Comparison of ENCODE assay signal across 1 cellular context in the genomic region with DNA sequence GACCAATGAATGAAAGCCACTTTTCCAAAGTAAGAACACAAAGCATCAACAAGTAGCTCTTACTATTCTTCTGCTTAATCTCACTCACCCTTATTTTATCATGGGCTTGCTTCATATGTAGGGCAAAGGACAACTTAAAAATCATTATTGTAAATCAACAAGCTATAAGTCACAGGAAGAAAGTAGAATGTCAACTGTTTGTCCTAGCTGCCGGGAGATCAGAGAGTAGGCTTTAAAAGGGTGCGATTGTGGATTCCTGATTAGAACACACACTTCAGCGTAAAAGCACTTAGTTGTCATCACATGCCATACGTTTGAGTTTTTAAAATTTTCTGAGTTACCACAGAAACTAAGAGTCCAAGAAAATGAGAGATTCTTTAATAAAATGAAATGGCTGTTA.
TF ChIP-seq lines count a peak whose summit lies in the region.

No MANE protein-coding gene starts in this region.

TF ChIP-seq in HepG2, 621 proteins besides CTCF, POLR2A, EP300 and RAD21 (continued from another document and continues in another):
- TF ChIP-seq, protein P1, sequence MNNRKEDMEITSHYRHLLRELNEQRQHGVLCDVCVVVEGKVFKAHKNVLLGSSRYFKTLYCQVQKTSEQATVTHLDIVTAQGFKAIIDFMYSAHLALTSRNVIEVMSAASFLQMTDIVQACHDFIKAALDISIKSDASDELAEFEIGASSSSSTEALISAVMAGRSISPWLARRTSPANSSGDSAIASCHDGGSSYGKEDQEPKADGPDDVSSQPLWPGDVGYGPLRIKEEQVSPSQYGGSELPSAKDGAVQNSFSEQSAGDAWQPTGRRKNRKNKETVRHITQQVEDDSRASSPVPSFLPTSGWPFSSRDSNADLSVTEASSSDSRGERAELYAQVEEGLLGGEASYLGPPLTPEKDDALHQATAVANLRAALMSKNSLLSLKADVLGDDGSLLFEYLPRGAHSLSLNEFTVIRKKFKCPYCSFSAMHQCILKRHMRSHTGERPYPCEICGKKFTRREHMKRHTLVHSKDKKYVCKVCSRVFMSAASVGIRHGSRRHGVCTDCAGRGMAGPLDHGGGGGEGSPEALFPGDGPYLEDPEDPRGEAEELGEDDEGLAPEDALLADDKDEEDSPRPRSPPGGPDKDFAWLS (CRISPR knock-in tag; IDR thresholded peaks at IDR 0.05; ENCODE audit: borderline replicate concordance), result no peak
- peak; percentile 83; the same call in 1 of the 2 replicates for TF ChIP-seq MEIS2 (CRISPR knock-in tag; IDR thresholded peaks at IDR 0.05)
- TF ChIP-seq KLF11 (CRISPR knock-in tag; IDR thresholded peaks at IDR 0.05), result no peak
- TF ChIP-seq NFKBIZ (CRISPR knock-in tag; IDR thresholded peaks at IDR 0.05), result no peak
- TF ChIP-seq ZNF564 (CRISPR knock-in tag; IDR thresholded peaks at IDR 0.05), result no peak
- TF ChIP-seq ZNF75D (CRISPR knock-in tag; IDR thresholded peaks at IDR 0.05; ENCODE audit: borderline replicate concordance), result no peak
- peak; percentile 74; the same call in 1 of the 2 replicates for TF ChIP-seq CEBPB (IDR thresholded peaks at IDR 0.05; ENCODE audit: borderline replicate concordance, low read depth, low read length)
- TF ChIP-seq PHF8 (CRISPR knock-in tag; IDR thresholded peaks at IDR 0.05), result no peak
- no peak for TF ChIP-seq RAD51 (IDR thresholded peaks at IDR 0.05; ENCODE audit: borderline replicate concordance)
- TF ChIP-seq ELF3 (CRISPR knock-in tag; IDR thresholded peaks at IDR 0.05), result peak; percentile 85
- TF ChIP-seq ZKSCAN1 (IDR thresholded peaks at IDR 0.05; ENCODE audit: low read length), result no peak
- no peak for TF ChIP-seq ZNF136 (CRISPR knock-in tag; IDR thresholded peaks at IDR 0.05; ENCODE audit: low read depth)
- TF ChIP-seq ERF (CRISPR knock-in tag; IDR thresholded peaks at IDR 0.05), result peak; percentile 80
- 0 out of 2 replicates have a peak, but pooled peaks have one; percentile 64 for TF ChIP-seq MIER3 (CRISPR knock-in tag; IDR thresholded peaks at IDR 0.05; ENCODE audit: borderline replicate concordance)
- no peak for TF ChIP-seq SRSF1 (optimal IDR thresholded peaks at IDR 0.05; ENCODE audit: low read depth, low read length)
- no peak for TF ChIP-seq ZNF232 (CRISPR knock-in tag; IDR thresholded peaks at IDR 0.05; ENCODE audit: borderline replicate concordance)
- TF ChIP-seq FOXA1 (IDR thresholded peaks at IDR 0.05), result peak; percentile 86
- TF ChIP-seq FOXA1 (CRISPR knock-in tag; IDR thresholded peaks at IDR 0.05), result peak; percentile 94
- peak; percentile 65; the same call in 1 of the 2 replicates for TF ChIP-seq KMT2A (CRISPR knock-in tag; IDR thresholded peaks at IDR 0.05)
- TF ChIP-seq, protein P2, sequence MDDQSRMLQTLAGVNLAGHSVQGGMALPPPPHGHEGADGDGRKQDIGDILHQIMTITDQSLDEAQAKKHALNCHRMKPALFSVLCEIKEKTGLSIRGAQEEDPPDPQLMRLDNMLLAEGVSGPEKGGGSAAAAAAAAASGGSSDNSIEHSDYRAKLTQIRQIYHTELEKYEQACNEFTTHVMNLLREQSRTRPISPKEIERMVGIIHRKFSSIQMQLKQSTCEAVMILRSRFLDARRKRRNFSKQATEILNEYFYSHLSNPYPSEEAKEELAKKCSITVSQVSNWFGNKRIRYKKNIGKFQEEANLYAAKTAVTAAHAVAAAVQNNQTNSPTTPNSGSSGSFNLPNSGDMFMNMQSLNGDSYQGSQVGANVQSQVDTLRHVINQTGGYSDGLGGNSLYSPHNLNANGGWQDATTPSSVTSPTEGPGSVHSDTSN (CRISPR knock-in tag; IDR thresholded peaks at IDR 0.05; ENCODE audit: borderline replicate concordance), result no peak
- TF ChIP-seq, protein P3, sequence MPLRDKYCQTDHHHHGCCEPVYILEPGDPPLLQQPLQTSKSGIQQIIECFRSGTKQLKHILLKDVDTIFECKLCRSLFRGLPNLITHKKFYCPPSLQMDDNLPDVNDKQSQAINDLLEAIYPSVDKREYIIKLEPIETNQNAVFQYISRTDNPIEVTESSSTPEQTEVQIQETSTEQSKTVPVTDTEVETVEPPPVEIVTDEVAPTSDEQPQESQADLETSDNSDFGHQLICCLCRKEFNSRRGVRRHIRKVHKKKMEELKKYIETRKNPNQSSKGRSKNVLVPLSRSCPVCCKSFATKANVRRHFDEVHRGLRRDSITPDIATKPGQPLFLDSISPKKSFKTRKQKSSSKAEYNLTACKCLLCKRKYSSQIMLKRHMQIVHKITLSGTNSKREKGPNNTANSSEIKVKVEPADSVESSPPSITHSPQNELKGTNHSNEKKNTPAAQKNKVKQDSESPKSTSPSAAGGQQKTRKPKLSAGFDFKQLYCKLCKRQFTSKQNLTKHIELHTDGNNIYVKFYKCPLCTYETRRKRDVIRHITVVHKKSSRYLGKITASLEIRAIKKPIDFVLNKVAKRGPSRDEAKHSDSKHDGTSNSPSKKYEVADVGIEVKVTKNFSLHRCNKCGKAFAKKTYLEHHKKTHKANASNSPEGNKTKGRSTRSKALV (CRISPR knock-in tag; IDR thresholded peaks at IDR 0.05), result no peak
- no peak for TF ChIP-seq ZFP36L2 (CRISPR knock-in tag; IDR thresholded peaks at IDR 0.05)
- TF ChIP-seq, protein P4, sequence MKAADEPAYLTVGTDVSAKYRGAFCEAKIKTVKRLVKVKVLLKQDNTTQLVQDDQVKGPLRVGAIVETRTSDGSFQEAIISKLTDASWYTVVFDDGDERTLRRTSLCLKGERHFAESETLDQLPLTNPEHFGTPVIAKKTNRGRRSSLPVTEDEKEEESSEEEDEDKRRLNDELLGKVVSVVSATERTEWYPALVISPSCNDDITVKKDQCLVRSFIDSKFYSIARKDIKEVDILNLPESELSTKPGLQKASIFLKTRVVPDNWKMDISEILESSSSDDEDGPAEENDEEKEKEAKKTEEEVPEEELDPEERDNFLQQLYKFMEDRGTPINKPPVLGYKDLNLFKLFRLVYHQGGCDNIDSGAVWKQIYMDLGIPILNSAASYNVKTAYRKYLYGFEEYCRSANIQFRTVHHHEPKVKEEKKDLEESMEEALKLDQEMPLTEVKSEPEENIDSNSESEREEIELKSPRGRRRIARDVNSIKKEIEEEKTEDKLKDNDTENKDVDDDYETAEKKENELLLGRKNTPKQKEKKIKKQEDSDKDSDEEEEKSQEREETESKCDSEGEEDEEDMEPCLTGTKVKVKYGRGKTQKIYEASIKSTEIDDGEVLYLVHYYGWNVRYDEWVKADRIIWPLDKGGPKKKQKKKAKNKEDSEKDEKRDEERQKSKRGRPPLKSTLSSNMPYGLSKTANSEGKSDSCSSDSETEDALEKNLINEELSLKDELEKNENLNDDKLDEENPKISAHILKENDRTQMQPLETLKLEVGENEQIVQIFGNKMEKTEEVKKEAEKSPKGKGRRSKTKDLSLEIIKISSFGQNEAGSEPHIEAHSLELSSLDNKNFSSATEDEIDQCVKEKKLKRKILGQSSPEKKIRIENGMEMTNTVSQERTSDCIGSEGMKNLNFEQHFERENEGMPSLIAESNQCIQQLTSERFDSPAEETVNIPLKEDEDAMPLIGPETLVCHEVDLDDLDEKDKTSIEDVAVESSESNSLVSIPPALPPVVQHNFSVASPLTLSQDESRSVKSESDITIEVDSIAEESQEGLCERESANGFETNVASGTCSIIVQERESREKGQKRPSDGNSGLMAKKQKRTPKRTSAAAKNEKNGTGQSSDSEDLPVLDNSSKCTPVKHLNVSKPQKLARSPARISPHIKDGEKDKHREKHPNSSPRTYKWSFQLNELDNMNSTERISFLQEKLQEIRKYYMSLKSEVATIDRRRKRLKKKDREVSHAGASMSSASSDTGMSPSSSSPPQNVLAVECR (CRISPR knock-in tag; IDR thresholded peaks at IDR 0.05; ENCODE audit: borderline replicate concordance), result no peak; the same call in 1 of the 2 replicates
- TF ChIP-seq, protein P5, sequence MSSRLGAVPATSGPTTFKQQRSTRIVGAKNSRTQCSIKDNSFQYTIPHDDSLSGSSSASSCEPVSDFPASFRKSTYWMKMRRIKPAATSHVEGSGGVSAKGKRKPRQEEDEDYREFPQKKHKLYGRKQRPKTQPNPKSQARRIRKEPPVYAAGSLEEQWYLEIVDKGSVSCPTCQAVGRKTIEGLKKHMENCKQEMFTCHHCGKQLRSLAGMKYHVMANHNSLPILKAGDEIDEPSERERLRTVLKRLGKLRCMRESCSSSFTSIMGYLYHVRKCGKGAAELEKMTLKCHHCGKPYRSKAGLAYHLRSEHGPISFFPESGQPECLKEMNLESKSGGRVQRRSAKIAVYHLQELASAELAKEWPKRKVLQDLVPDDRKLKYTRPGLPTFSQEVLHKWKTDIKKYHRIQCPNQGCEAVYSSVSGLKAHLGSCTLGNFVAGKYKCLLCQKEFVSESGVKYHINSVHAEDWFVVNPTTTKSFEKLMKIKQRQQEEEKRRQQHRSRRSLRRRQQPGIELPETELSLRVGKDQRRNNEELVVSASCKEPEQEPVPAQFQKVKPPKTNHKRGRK (CRISPR knock-in tag; IDR thresholded peaks at IDR 0.05), result no peak
- TF ChIP-seq CBX1 (IDR thresholded peaks at IDR 0.05; ENCODE audit: low read depth), result no peak
- TF ChIP-seq ZSCAN9 (CRISPR knock-in tag; IDR thresholded peaks at IDR 0.05; ENCODE audit: borderline replicate concordance), result no peak; the same call in 1 of the 2 replicates
- TF ChIP-seq, protein P6, sequence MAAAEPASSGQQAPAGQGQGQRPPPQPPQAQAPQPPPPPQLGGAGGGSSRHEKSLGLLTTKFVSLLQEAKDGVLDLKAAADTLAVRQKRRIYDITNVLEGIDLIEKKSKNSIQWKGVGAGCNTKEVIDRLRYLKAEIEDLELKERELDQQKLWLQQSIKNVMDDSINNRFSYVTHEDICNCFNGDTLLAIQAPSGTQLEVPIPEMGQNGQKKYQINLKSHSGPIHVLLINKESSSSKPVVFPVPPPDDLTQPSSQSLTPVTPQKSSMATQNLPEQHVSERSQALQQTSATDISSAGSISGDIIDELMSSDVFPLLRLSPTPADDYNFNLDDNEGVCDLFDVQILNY (CRISPR knock-in tag; conservative IDR thresholded peaks at IDR 0.05), result no peak
- no peak for TF ChIP-seq HIVEP1 (CRISPR knock-in tag; IDR thresholded peaks at IDR 0.05)
- TF ChIP-seq, protein P7, sequence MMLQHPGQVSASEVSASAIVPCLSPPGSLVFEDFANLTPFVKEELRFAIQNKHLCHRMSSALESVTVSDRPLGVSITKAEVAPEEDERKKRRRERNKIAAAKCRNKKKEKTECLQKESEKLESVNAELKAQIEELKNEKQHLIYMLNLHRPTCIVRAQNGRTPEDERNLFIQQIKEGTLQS (CRISPR knock-in tag; IDR thresholded peaks at IDR 0.05), result peak; percentile 67
- TF ChIP-seq ZNF777 (CRISPR knock-in tag; IDR thresholded peaks at IDR 0.05), result no peak
- TF ChIP-seq ETV5 (CRISPR knock-in tag; IDR thresholded peaks at IDR 0.05; ENCODE audit: borderline replicate concordance), result peak; percentile 96
- no peak for TF ChIP-seq ZMYM3 (CRISPR knock-in tag; IDR thresholded peaks at IDR 0.05)
- peak; percentile 86 for TF ChIP-seq ONECUT2 (CRISPR knock-in tag; IDR thresholded peaks at IDR 0.05)
- TF ChIP-seq, protein P8, sequence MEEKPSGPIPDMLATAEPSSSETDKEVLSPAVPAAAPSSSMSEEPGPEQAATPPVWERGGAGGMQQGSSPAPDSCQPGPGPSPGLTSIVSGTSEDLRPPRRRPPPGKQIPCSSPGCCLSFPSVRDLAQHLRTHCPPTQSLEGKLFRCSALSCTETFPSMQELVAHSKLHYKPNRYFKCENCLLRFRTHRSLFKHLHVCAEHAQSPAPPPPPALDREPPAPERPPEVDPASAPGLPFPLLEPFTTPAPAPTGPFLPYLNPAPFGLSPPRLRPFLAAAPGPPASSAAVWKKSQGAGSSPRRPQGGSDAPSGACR (CRISPR knock-in tag; IDR thresholded peaks at IDR 0.05), result no peak
- TF ChIP-seq, protein P9, sequence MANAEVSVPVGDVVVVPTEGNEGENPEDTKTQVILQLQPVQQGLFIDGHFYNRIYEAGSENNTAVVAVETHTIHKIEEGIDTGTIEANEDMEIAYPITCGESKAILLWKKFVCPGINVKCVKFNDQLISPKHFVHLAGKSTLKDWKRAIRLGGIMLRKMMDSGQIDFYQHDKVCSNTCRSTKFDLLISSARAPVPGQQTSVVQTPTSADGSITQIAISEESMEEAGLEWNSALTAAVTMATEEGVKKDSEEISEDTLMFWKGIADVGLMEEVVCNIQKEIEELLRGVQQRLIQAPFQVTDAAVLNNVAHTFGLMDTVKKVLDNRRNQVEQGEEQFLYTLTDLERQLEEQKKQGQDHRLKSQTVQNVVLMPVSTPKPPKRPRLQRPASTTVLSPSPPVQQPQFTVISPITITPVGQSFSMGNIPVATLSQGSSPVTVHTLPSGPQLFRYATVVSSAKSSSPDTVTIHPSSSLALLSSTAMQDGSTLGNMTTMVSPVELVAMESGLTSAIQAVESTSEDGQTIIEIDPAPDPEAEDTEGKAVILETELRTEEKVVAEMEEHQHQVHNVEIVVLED (CRISPR knock-in tag; IDR thresholded peaks at IDR 0.05; ENCODE audit: borderline replicate concordance), result 0 out of 2 replicates have a peak, but pooled peaks have one; percentile 21
- TF ChIP-seq ZNF816 (CRISPR knock-in tag; IDR thresholded peaks at IDR 0.05; ENCODE audit: borderline replicate concordance), result no peak
- TF ChIP-seq ZNF782 (CRISPR knock-in tag; IDR thresholded peaks at IDR 0.05; ENCODE audit: borderline replicate concordance), result no peak
- TF ChIP-seq SYNCRIP (IDR thresholded peaks at IDR 0.05; ENCODE audit: insufficient read depth, low read depth, low read length), result no peak
- TF ChIP-seq, protein P10, sequence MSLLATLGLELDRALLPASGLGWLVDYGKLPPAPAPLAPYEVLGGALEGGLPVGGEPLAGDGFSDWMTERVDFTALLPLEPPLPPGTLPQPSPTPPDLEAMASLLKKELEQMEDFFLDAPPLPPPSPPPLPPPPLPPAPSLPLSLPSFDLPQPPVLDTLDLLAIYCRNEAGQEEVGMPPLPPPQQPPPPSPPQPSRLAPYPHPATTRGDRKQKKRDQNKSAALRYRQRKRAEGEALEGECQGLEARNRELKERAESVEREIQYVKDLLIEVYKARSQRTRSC (CRISPR knock-in tag; IDR thresholded peaks at IDR 0.05; ENCODE audit: low read depth), result no peak
- TF ChIP-seq MAZ (IDR thresholded peaks at IDR 0.05; ENCODE audit: borderline replicate concordance, low read depth, low read length), result no peak
- TF ChIP-seq MAZ (CRISPR knock-in tag; IDR thresholded peaks at IDR 0.05; ENCODE audit: low read depth), result no peak
- TF ChIP-seq ZNF430 (CRISPR knock-in tag; IDR thresholded peaks at IDR 0.05), result peak; percentile 53; the same call in 1 of the 2 replicates
- TF ChIP-seq, protein P11, sequence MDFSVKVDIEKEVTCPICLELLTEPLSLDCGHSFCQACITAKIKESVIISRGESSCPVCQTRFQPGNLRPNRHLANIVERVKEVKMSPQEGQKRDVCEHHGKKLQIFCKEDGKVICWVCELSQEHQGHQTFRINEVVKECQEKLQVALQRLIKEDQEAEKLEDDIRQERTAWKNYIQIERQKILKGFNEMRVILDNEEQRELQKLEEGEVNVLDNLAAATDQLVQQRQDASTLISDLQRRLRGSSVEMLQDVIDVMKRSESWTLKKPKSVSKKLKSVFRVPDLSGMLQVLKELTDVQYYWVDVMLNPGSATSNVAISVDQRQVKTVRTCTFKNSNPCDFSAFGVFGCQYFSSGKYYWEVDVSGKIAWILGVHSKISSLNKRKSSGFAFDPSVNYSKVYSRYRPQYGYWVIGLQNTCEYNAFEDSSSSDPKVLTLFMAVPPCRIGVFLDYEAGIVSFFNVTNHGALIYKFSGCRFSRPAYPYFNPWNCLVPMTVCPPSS (IDR thresholded peaks at IDR 0.05), result no peak
- TF ChIP-seq MED1 (CRISPR knock-in tag; IDR thresholded peaks at IDR 0.05), result peak; percentile 95
- TF ChIP-seq, protein P12, sequence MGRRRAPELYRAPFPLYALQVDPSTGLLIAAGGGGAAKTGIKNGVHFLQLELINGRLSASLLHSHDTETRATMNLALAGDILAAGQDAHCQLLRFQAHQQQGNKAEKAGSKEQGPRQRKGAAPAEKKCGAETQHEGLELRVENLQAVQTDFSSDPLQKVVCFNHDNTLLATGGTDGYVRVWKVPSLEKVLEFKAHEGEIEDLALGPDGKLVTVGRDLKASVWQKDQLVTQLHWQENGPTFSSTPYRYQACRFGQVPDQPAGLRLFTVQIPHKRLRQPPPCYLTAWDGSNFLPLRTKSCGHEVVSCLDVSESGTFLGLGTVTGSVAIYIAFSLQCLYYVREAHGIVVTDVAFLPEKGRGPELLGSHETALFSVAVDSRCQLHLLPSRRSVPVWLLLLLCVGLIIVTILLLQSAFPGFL (CRISPR knock-in tag; IDR thresholded peaks at IDR 0.05), result no peak
- peak; percentile 84 for TF ChIP-seq HMG20B (CRISPR knock-in tag; conservative IDR thresholded peaks at IDR 0.05)
